Comparison of ENCODE assay signal across 8 cellular contexts in genomic region chr7:101538596-101539459, GRCh38.
DNase-seq lines count a peak whose midpoint lies in the region; ATAC-seq and TF ChIP-seq lines count a peak whose summit lies in the region.

No MANE protein-coding gene starts in this region.

- no peaks in the 10 kb centered on the region for H3K36me3 ChIP-seq in BLaER1 treated with 17β-estradiol and CSF1 and Interleukin-3, amounts not matched to agents 10 nM and 100 nM
- H3K36me3 ChIP-seq in HEK293 (ENCODE audit: control insufficient read depth in 2 of 2, insufficient read depth in 1 of 2, low read length in 2 of 2) (no peaks in the 10 kb centered on the region), left ventricle myocardium inferior (no peaks in the 10 kb centered on the region), gastrocnemius medialis (no peaks in the 10 kb centered on the region)

- H3K9me3 Mint-ChIP-seq in activated naive CD4-positive, alpha-beta T cell treated with anti-CD3 and anti-CD28 coated beads, Interleukin-2, amount 50 U/mL, for 72 hours = no peaks in the 10 kb centered on the region

- H3K27ac ChIP-seq in BLaER1 treated with 17β-estradiol and CSF1 and Interleukin-3, amounts not matched to agents 10 nM and 100 nM = no peak overlapping the region; a peak in 1 of 22 replicates
- H3K27ac ChIP-seq in HEK293 (ENCODE audit: extremely low read depth, low read depth, low read length) (no peak overlapping the region), left ventricle myocardium inferior (replicated peaks) (peak overlapping the region; percentile 12), gastrocnemius medialis (no peak overlapping the region)

- TF ChIP-seq CTCF in HEK293 (tag by site-specific recombination; IDR thresholded peaks at IDR 0.05) = peak; percentile 64
- TF ChIP-seq CTCF in left ventricle myocardium inferior (IDR thresholded peaks at IDR 0.05; ENCODE audit: borderline replicate concordance) = peak; percentile 84
- peak; percentile 53 to 84 (median 71) for TF ChIP-seq CTCF in gastrocnemius medialis (IDR thresholded peaks at IDR 0.05 in 4 of 5, conservative IDR thresholded peaks at IDR 0.05 in 1 of 5)

- H3K27ac Mint-ChIP-seq in activated naive CD4-positive, alpha-beta T cell treated with anti-CD3 and anti-CD28 coated beads, Interleukin-2, amount 50 U/mL, for 72 hours = no peak overlapping the region

- H3K9me3 ChIP-seq in BLaER1 treated with 17β-estradiol and CSF1 and Interleukin-3, amounts not matched to agents 10 nM and 100 nM (replicated peaks in 1 of 11) = peaks cover 0 to 4% (median 0%) of the 10 kb centered on the region in 11 experiments; a peak in 2 of 22 replicates
- H3K9me3 ChIP-seq in HEK293 (ENCODE audit: control insufficient read depth, insufficient read depth, low read depth, low read length) (no peaks in the 10 kb centered on the region), left ventricle myocardium inferior (replicated peaks) (peaks cover 4% of the 10 kb centered on the region), gastrocnemius medialis (no peaks in the 10 kb centered on the region)

- peaks cover 0 to 15% (median 0%) of the 10 kb centered on the region in 11 experiments; a peak in 2 of 22 replicates for H4K20me1 ChIP-seq in BLaER1 treated with 17β-estradiol and CSF1 and Interleukin-3, amounts not matched to agents 10 nM and 100 nM

- peak overlapping the region in 6 of 11 experiments; percentile 6 to 58 (median 36); a peak in 9 of 22 replicates for H3K9ac ChIP-seq in BLaER1 treated with 17β-estradiol and CSF1 and Interleukin-3, amounts not matched to agents 10 nM and 100 nM

- CTCF ChIA-PET in HEK293 (lab: Yijun Ruan, JAX) = interaction anchor here (0.6 to 1.4 kb wide), 14 partner anchors 13 to 757 kb away, joined by 3 to 8 read pairs (median 4); no protein-coding TSS in a partner anchor

- intact Hi-C loops in left ventricle myocardium inferior (cut with micrococcal nuclease) (no loop called here), gastrocnemius medialis (cut with DNase I; ENCODE audit: low total_unique reads) (loop anchor here (5.0 kb wide), 1 partner anchor 177 kb away; the partner anchor contains the start of gene COL26A1)

- DNase-seq in SK-N-DZ (ENCODE audit: low spot score) = peak; percentile 59
- DNase-seq in activated naive CD4-positive, alpha-beta T cell treated with anti-CD3 and anti-CD28 coated beads, Interleukin-2, amount 50 U/mL, for 72 hours (ENCODE audit: low spot score in 2 of 2) = peak; percentile 60 to 78
- DNase-seq in left ventricle myocardium inferior = peak; percentile 52
- peak in 1 of 2 donors; percentile 21 for DNase-seq in gastrocnemius medialis

- no peak for TF ChIP-seq POLR2A in gastrocnemius medialis (IDR thresholded peaks at IDR 0.05)

- ATAC-seq in activated naive CD4-positive, alpha-beta T cell treated with anti-CD3 and anti-CD28 coated beads, Interleukin-2, amount 50 U/mL, for 72 hours = peak; percentile 57 to 80
- ATAC-seq in gastrocnemius medialis = peak in 1 of 2 donors; percentile 53
- no peak for ATAC-seq in HG03469 (IDR thresholded peaks at IDR 0.05; ENCODE audit: unreplicated experiment)
- ATAC-seq in GM19023 (IDR thresholded peaks at IDR 0.05; ENCODE audit: unreplicated experiment) = no peak

- in situ Hi-C loops in gastrocnemius medialis (cut with MboI; ENCODE audit: low sequenced_read_pairs in 4 of 4) = loop anchor here in 3 of 4 donors (25.0 kb wide), 2 partner anchors 177 to 848 kb away; partner anchors contain the start of genes PRKRIP1 (in 3 of the 3) and COL26A1 (in 1 of the 3)

- H3K4me1 ChIP-seq in BLaER1 treated with 17β-estradiol and CSF1 and Interleukin-3, amounts not matched to agents 10 nM and 100 nM = peaks cover 0 to 44% (median 22%) of the 10 kb centered on the region in 10 experiments; a peak in 16 of 20 replicates
- no peaks in the 10 kb centered on the region for H3K4me1 ChIP-seq in HEK293 (ENCODE audit: control insufficient read depth, insufficient read depth, low read length)
- H3K4me1 ChIP-seq in left ventricle myocardium inferior = peaks cover 17% of the 10 kb centered on the region
- H3K4me1 ChIP-seq in gastrocnemius medialis = no peaks in the 10 kb centered on the region

- POLR2A ChIA-PET in HEK293 (lab: Yijun Ruan, JAX) = interaction anchor here (0.5 kb wide), 1 partner anchor 928 kb away, joined by 3 read pairs; no protein-coding TSS in a partner anchor

- H3K27me3 ChIP-seq in BLaER1 treated with 17β-estradiol and CSF1 and Interleukin-3, amounts not matched to agents 10 nM and 100 nM = no peaks in the 10 kb centered on the region
- H3K27me3 ChIP-seq in left ventricle myocardium inferior (ENCODE audit: low read depth) (peaks cover 12% of the 10 kb centered on the region), gastrocnemius medialis (no peaks in the 10 kb centered on the region)

- no peaks in the 10 kb centered on the region for H3K36me3 Mint-ChIP-seq in activated naive CD4-positive, alpha-beta T cell treated with anti-CD3 and anti-CD28 coated beads, Interleukin-2, amount 50 U/mL, for 72 hours

- H3K4me2 ChIP-seq in BLaER1 treated with 17β-estradiol and CSF1 and Interleukin-3, amounts not matched to agents 10 nM and 100 nM = peak overlapping the region; percentile 1 to 57 (median 35); a peak in 12 of 22 replicates

- H3K4me3 ChIP-seq in BLaER1 treated with 17β-estradiol and CSF1 and Interleukin-3, amounts not matched to agents 10 nM and 100 nM = no peak overlapping the region
- H3K4me3 ChIP-seq in HEK293 (ENCODE audit: low read depth, low read length) = no peak overlapping the region
- H3K4me3 ChIP-seq in left ventricle myocardium inferior = no peak overlapping the region
- H3K4me3 ChIP-seq in gastrocnemius medialis = no peak overlapping the region

TF ChIP-seq in HEK293, 187 proteins besides CTCF, POLR2A, EP300 and RAD21 (continues in another document):
- TF ChIP-seq ZNF132 (tag by site-specific recombination; IDR thresholded peaks at IDR 0.05; ENCODE audit: borderline replicate concordance) = no peak
- TF ChIP-seq GLIS2 (tag by site-specific recombination; IDR thresholded peaks at IDR 0.05) = peak; percentile 39; the same call in 1 of the 2 replicates
- 0 out of 2 replicates have a peak, but pooled peaks have one; percentile 33 for TF ChIP-seq ZBTB48 (tag by site-specific recombination; IDR thresholded peaks at IDR 0.05)
- no peak for TF ChIP-seq ZNF561 (tag by site-specific recombination; IDR thresholded peaks at IDR 0.05; ENCODE audit: borderline replicate concordance)
- no peak for TF ChIP-seq MYNN (tag by site-specific recombination; IDR thresholded peaks at IDR 0.05; ENCODE audit: borderline replicate concordance)
- peak; percentile 25; the same call in 1 of the 2 replicates for TF ChIP-seq ZFHX2 (tag by site-specific recombination; conservative IDR thresholded peaks at IDR 0.05)
- TF ChIP-seq ZIC2 (tag by site-specific recombination; IDR thresholded peaks at IDR 0.05) = peak; percentile 71
- 0 out of 2 replicates have a peak, but pooled peaks have one; percentile 14 for TF ChIP-seq PATZ1 (tag by site-specific recombination; IDR thresholded peaks at IDR 0.05)
- no peak for TF ChIP-seq ZNF140 (tag by site-specific recombination; IDR thresholded peaks at IDR 0.05)
- peak; percentile 61 for TF ChIP-seq ZBTB17 (tag by site-specific recombination; IDR thresholded peaks at IDR 0.05)
- peak; percentile 58; the same call in 1 of the 2 replicates for TF ChIP-seq ZNF2 (tag by site-specific recombination; IDR thresholded peaks at IDR 0.05)
- TF ChIP-seq ZNF423 (tag by site-specific recombination; IDR thresholded peaks at IDR 0.05) = peak; percentile 70; the same call in 1 of the 2 replicates
- TF ChIP-seq ZNF654 (tag by site-specific recombination; IDR thresholded peaks at IDR 0.05; ENCODE audit: low read depth) = peak; percentile 74
- TF ChIP-seq ZNF398 (tag by site-specific recombination; IDR thresholded peaks at IDR 0.05) = 0 out of 2 replicates have a peak, but pooled peaks have one; percentile 18
- TF ChIP-seq TCF7L2 (IDR thresholded peaks at IDR 0.05; ENCODE audit: borderline replicate concordance, low read depth, low read length) = no peak
- TF ChIP-seq ZBTB8A (tag by site-specific recombination; IDR thresholded peaks at IDR 0.05) = peak; percentile 24; the same call in 1 of the 2 replicates
- TF ChIP-seq ZNF324 (tag by site-specific recombination; IDR thresholded peaks at IDR 0.05) = no peak
- peak; percentile 64 for TF ChIP-seq KLF1 (tag by site-specific recombination; IDR thresholded peaks at IDR 0.05)
- peak; percentile 92 for TF ChIP-seq PRDM1 (tag by site-specific recombination; IDR thresholded peaks at IDR 0.05)
- TF ChIP-seq GLI4 (tag by site-specific recombination; IDR thresholded peaks at IDR 0.05) = no peak

Comparison
In these comparisons a context has a peak if more than half of its experiments do, and no peak if none do; other contexts are left out.
1. ATAC-seq: peak in activated naive CD4-positive, alpha-beta T cell treated with anti-CD3 and anti-CD28 coated beads, Interleukin-2, amount 50 U/mL, for 72 hours (2 of 2); none in HG03469 (single experiment) and GM19023 (single experiment).
2. Peak in every context shown above with its lines, with median percentiles within 50 percentile points of each other: CTCF ChIP-seq.